In the genomic region with DNA sequence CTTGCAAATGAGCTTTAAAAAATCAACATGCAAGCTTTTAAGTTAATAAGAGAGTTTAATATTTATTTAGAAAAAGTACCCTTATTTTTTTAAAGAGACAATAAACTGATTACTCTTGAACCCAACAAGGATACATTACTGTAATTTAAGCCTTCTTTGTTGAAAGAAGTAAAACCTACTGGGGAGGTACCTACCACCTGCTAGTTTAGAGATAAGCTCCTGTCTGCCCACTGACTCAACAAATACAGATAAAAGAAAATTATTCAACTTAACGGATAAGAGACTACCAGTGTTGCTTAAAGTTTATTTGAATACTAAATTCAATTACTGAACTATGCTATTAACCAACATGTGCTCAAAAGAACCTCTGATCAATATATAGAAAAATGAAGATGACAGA, we compare ENCODE assay signal across 16 cellular contexts. TPM values are rescaled to one million over a fixed set of nuclear protein-coding genes. Genes with fewer than 3 reads are reported as not detected.
A peak's percentile ranks its signal among the peaks of the same experiment; 100 is the strongest.
DNase-seq lines count a peak whose midpoint lies in the region; ATAC-seq lines count a peak whose summit lies in the region.
"Had no signal": no experiment of that assay in that cellular context is flagged by ENCODE, and none has a peak within 500 bp of the region (broad histone marks: within the 10 kb centered on the region; RNA-seq: fewer than 3 reads in every experiment).

No MANE protein-coding gene starts in this region.

- peak overlapping the region; percentile 51 for H3K27ac Mint-ChIP-seq in activated naive CD8-positive, alpha-beta T cell
- H3K27ac Mint-ChIP-seq in activated naive CD8-positive, alpha-beta T cell treated with anti-CD3 and anti-CD28 coated beads for 36 hours: no peak overlapping the region
- H3K27ac Mint-ChIP-seq in central memory CD8-positive, alpha-beta T cell (ENCODE audit: low read depth): peak overlapping the region; percentile 47

- no peak overlapping the region for H3K4me3 Mint-ChIP-seq in activated naive CD8-positive, alpha-beta T cell
- no peak overlapping the region for H3K4me3 Mint-ChIP-seq in activated naive CD8-positive, alpha-beta T cell treated with anti-CD3 and anti-CD28 coated beads for 36 hours
- H3K4me3 Mint-ChIP-seq in central memory CD8-positive, alpha-beta T cell: no peak overlapping the region

- H3K36me3 Mint-ChIP-seq in activated naive CD8-positive, alpha-beta T cell: peaks cover 13% of the 10 kb centered on the region
- H3K36me3 Mint-ChIP-seq in activated naive CD8-positive, alpha-beta T cell treated with anti-CD3 and anti-CD28 coated beads for 36 hours: peaks cover 42% of the 10 kb centered on the region
- no peaks in the 10 kb centered on the region for H3K36me3 Mint-ChIP-seq in central memory CD8-positive, alpha-beta T cell (ENCODE audit: insufficient read depth)

- H3K27me3 Mint-ChIP-seq in activated naive CD8-positive, alpha-beta T cell: no peaks in the 10 kb centered on the region
- H3K27me3 Mint-ChIP-seq in activated naive CD8-positive, alpha-beta T cell treated with anti-CD3 and anti-CD28 coated beads for 36 hours: no peaks in the 10 kb centered on the region
- H3K27me3 Mint-ChIP-seq in central memory CD8-positive, alpha-beta T cell: no peaks in the 10 kb centered on the region
- H3K27me3 Mint-ChIP-seq: CD4-positive, alpha-beta memory T cell had no signal

- ATAC-seq in central memory CD8-positive, alpha-beta T cell (replicated peaks; ENCODE audit: extremely low read depth, poor library complexity, severe bottlenecking): no peak
- no peak for ATAC-seq in GM21526 (IDR thresholded peaks at IDR 0.05; ENCODE audit: low FRiP score, unreplicated experiment)

- H3K4me1 Mint-ChIP-seq in activated naive CD8-positive, alpha-beta T cell (ENCODE audit: low read depth): peaks cover 73% of the 10 kb centered on the region
- peaks cover 62% of the 10 kb centered on the region for H3K4me1 Mint-ChIP-seq in activated naive CD8-positive, alpha-beta T cell treated with anti-CD3 and anti-CD28 coated beads for 36 hours
- H3K4me1 Mint-ChIP-seq in central memory CD8-positive, alpha-beta T cell: peaks cover 82% of the 10 kb centered on the region

- H3K9me3 Mint-ChIP-seq in activated naive CD8-positive, alpha-beta T cell (ENCODE audit: low read depth): no peaks in the 10 kb centered on the region
- H3K9me3 Mint-ChIP-seq in activated naive CD8-positive, alpha-beta T cell treated with anti-CD3 and anti-CD28 coated beads for 36 hours: peaks cover 8% of the 10 kb centered on the region
- H3K9me3 Mint-ChIP-seq in central memory CD8-positive, alpha-beta T cell: no peaks in the 10 kb centered on the region
- H3K9me3 Mint-ChIP-seq: CD4-positive, alpha-beta memory T cell had no signal

- no peak for DNase-seq in activated naive CD8-positive, alpha-beta T cell treated with anti-CD3 and anti-CD28 coated beads for 36 hours
- DNase-seq in NCI-H748 (lab: John Stamatoyannopoulos, UW; ENCODE audit: unreplicated experiment): peak; percentile 85
- no peak for DNase-seq in central memory CD8-positive, alpha-beta T cell (ENCODE audit: low spot score in 2 of 2)
- no peak for DNase-seq in ecto neural progenitor cell (ENCODE audit: low spot score)
- DNase-seq in NOMO-1 treated with DMSO at 0.1 percent for 48 hours (lab: John Stamatoyannopoulos, UW; ENCODE audit: unreplicated experiment): no peak
- DNase-seq: ACHN; CD4-positive, alpha-beta memory T cell; GF-D8; GM23248; KG1; NCI-H1092 treated with DMSO at 0.1 percent for 48 hours; NCI-H2029; NCI-H446 treated with DMSO at 0.1 percent for 48 hours; SW 1271 had no signal

RNA-seq across cellular contexts. Expression of a gene that starts 23.1 kb away (rescaled TPM):
- total RNA-seq in activated naive CD8-positive, alpha-beta T cell treated with anti-CD3 and anti-CD28 coated beads for 36 hours: 10 to 100 TPM; 44.4 to 51.2 TPM
